ENCODE assay signal across 2 cellular contexts in genomic region chr10:110247833-110248232, GRCh38. TPM values are rescaled to one million over a fixed set of nuclear protein-coding genes. Genes with fewer than 3 reads are reported as not detected.
A peak's percentile ranks its signal among the peaks of the same experiment; 100 is the strongest.
DNase-seq lines count a peak whose midpoint lies in the region; ATAC-seq, FAIRE-seq and TF ChIP-seq lines count a peak whose summit lies in the region.
"Not testable (repeated sequence)": the region's sequence is repeated elsewhere in the genome, so short reads cannot be mapped to it uniquely, and the experiment has no call there.

No MANE protein-coding gene starts in this region.

- not testable (repeated sequence) for H4K20me1 ChIP-seq in K562 (replicated peaks; ENCODE audit: control insufficient read depth, insufficient read depth, low read length)

- in situ Hi-C loops in K562 (cut with MboI): not testable (repeated sequence)

- H2AFZ ChIP-seq in K562 (ENCODE audit: low read depth, low read length): not testable (repeated sequence)

- H3K36me3 ChIP-seq in HEK293 (ENCODE audit: control insufficient read depth in 2 of 2, insufficient read depth in 1 of 2, low read length in 2 of 2) (peaks cover 4 to 10% of the 10 kb centered on the region in 2 experiments; a peak in 2 of 3 replicates), K562 (ENCODE audit: control insufficient read depth, insufficient read depth, low read length) (peaks cover 14% of the 10 kb centered on the region; the same call in 2 of the 3 replicates)

- FAIRE-seq in K562 (lab: Jason Lieb, UNC): not testable (repeated sequence)

- TF ChIP-seq RAD21 in K562 (CRISPR knock-in tag; conservative IDR thresholded peaks at IDR 0.05 in 1 of 2, IDR thresholded peaks at IDR 0.05 in 1 of 2): not testable (repeated sequence)

- not testable (repeated sequence) for H3K27ac ChIP-seq in HEK293 (ENCODE audit: extremely low read depth, low read depth, low read length); K562 (ENCODE audit: extremely low read depth, low read depth, low read length)

- H3K4me2 ChIP-seq in K562 (ENCODE audit: insufficient read depth, low read length): not testable (repeated sequence)

- not testable (repeated sequence) for H3K9me3 ChIP-seq in HEK293 (ENCODE audit: control insufficient read depth, insufficient read depth, low read depth, low read length); K562 (replicated peaks; ENCODE audit: control insufficient read depth, insufficient read depth, low read depth, low read length)

- intact Hi-C loops in K562 (cut with micrococcal nuclease): not testable (repeated sequence)

- not testable (repeated sequence) for H3K9ac ChIP-seq in K562 (ENCODE audit: insufficient read depth in 1 of 2, low read depth in 2 of 2, low read length in 2 of 2)

- H3K4me1 ChIP-seq in HEK293 (ENCODE audit: control insufficient read depth, insufficient read depth, low read length): peaks cover 12% of the 10 kb centered on the region; the same call in 1 of the 2 replicates
- H3K4me1 ChIP-seq in K562 (replicated peaks in 1 of 2; ENCODE audit: control insufficient read depth in 2 of 2, insufficient read depth in 2 of 2, low read length in 2 of 2): not testable (repeated sequence)

- H3K27me3 ChIP-seq in K562 (ENCODE audit: control insufficient read depth in 2 of 2, insufficient read depth in 2 of 2, low read length in 2 of 2): not testable (repeated sequence)

- TF ChIP-seq EP300 in K562 (IDR thresholded peaks at IDR 0.05; ENCODE audit: low read length): not testable (repeated sequence)

- DNase-seq in K562 (ENCODE audit: extremely low read depth in 1 of 4, low spot score in 3 of 4): not testable (repeated sequence)

- H3K79me2 ChIP-seq in K562 (ENCODE audit: control insufficient read depth, insufficient read depth, low read length): peaks cover 16% of the 10 kb centered on the region; the same call in 2 of the 3 replicates

- POLR2A ChIA-PET in HEK293 (lab: Yijun Ruan, JAX); K562 (lab: Yijun Ruan, JAX): not testable (repeated sequence)

- not testable (repeated sequence) for H3K9me1 ChIP-seq in K562 (ENCODE audit: control insufficient read depth, insufficient read depth, low read length)

- not testable (repeated sequence) for ATAC-seq in K562

- TF ChIP-seq CTCF in HEK293 (tag by site-specific recombination; IDR thresholded peaks at IDR 0.05); K562 (IDR thresholded peaks at IDR 0.05 in 2 of 3, conservative IDR thresholded peaks at IDR 0.05 in 1 of 3; ENCODE audit: insufficient read depth in 2 of 3, low read depth in 1 of 3, low read length in 3 of 3): not testable (repeated sequence)

- WGBS in K562 (ENCODE audit: insufficient coverage, low coverage, missing lambda C conversion rate): 100% methylated on average over 3 of the region's 5 CpGs

- H3K4me3 ChIP-seq in HEK293 (ENCODE audit: low read depth, low read length); K562: not testable (repeated sequence)

- TF ChIP-seq POLR2A in K562 (conservative IDR thresholded peaks at IDR 0.05): not testable (repeated sequence)

- CTCF ChIA-PET in HEK293 (lab: Yijun Ruan, JAX); K562 (lab: Yijun Ruan, JAX; ENCODE audit: low intra/inter-chr PET ratio): not testable (repeated sequence)

- not testable (repeated sequence) for BruUV-seq in K562 (replicated peaks; lab: Mats Ljungman, UMichigan)

TF ChIP-seq in HEK293, 187 proteins besides CTCF, POLR2A, EP300 and RAD21:
- TF ChIP-seq ZNF146 (tag by site-specific recombination; IDR thresholded peaks at IDR 0.05): peak; percentile 95
- peak; percentile 69; the same call in 1 of the 2 replicates for TF ChIP-seq ZNF580 (tag by site-specific recombination; IDR thresholded peaks at IDR 0.05)

TF ChIP-seq in K562, 482 proteins besides CTCF, POLR2A, EP300 and RAD21:
- TF ChIP-seq NFIC (IDR thresholded peaks at IDR 0.05) (0 out of 2 replicates have a peak, but pooled peaks have one; percentile 14), ZNF146 (CRISPR knock-in tag; IDR thresholded peaks at IDR 0.05; ENCODE audit: unreplicated experiment) (peak; percentile 32)
TF ChIP-seq in K562: peak in this region for 2; not testable (repeated sequence) for 480.

RNA-seq across cellular contexts. Expression of gene MXI1, which starts 40.4 kb away (rescaled TPM):
- total RNA-seq in K562 (2011; cell fraction: chromatin; rRNA removed; ENCODE audit: low replicate concordance): 6.0 and 16.1 TPM in 2 replicates
- 4.0 and 5.7 TPM in 2 replicates for total RNA-seq in K562 (2011; cell fraction: nucleolus; rRNA removed)
- total RNA-seq in K562 (2011; cell fraction: nucleoplasm; rRNA removed): 9.7 and 17.9 TPM in 2 replicates
- total RNA-seq in K562 (2014; rRNA removed) (14.3 and 18.2 TPM in 2 replicates), K562 (2014; rRNA removed; fragmentation: Illumina TruSeq; extraction: Trizol) (14.8 and 21.2 TPM in 2 replicates), K562 (2015; rRNA removed; fragmentation: Illumina TruSeq; extraction: Trizol) (8.0 and 9.1 TPM in 2 replicates), K562 (2021) (16.4 and 17.8 TPM in 2 replicates)
- polyA plus RNA-seq in K562 (2011; rRNA removed) (23.7 and 24.4 TPM in 2 replicates), K562 (2014; fragmentation: Illumina TruSeq; extraction: Trizol) (13.7 and 17.6 TPM in 2 replicates), K562 (2014; fragmentation: Nextera tagmentation; extraction: Ambion mirVana) (10 to 100 TPM; 11.4 to 15.8 TPM), K562 (2014; rRNA removed) (12.9 and 13.4 TPM in 2 replicates)
- polyA plus RNA-seq in K562 (2011; cell fraction: cytosol; rRNA removed): 10.5 and 13.2 TPM in 2 replicates
- polyA plus RNA-seq in K562 (2011; cell fraction: nucleus; rRNA removed): 18.3 and 28.9 TPM in 2 replicates
- polyA plus RNA-seq in K562 (2012): 12.3 and 13.1 TPM in 2 replicates
- 27.0 and 27.3 TPM in 2 replicates for polyA minus RNA-seq in K562 (2011; rRNA and poly(A)+ RNA removed)
- 17.8 and 21.1 TPM in 2 replicates for polyA minus RNA-seq in K562 (2011; cell fraction: cytosol; rRNA and poly(A)+ RNA removed)
- polyA minus RNA-seq in K562 (2011; cell fraction: nucleus; rRNA and poly(A)+ RNA removed): 5.9 and 12.3 TPM in 2 replicates

RNA-seq across cellular contexts. Expression of gene SMNDC1, which starts 56.9 kb away (rescaled TPM):
- total RNA-seq in K562 (2011; cell fraction: chromatin; rRNA removed; ENCODE audit: low replicate concordance): 9.7 and 38.1 TPM in 2 replicates
- total RNA-seq in K562 (2011; cell fraction: nucleolus; rRNA removed): 5.0 and 6.8 TPM in 2 replicates
- total RNA-seq in K562 (2011; cell fraction: nucleoplasm; rRNA removed): 15.5 and 22.4 TPM in 2 replicates
- total RNA-seq in K562 (2014; rRNA removed): 3.6 and 6.8 TPM in 2 replicates
- total RNA-seq in K562 (2014; rRNA removed; fragmentation: Illumina TruSeq; extraction: Trizol): 12.3 and 13.9 TPM in 2 replicates
- total RNA-seq in K562 (2015; rRNA removed; fragmentation: Illumina TruSeq; extraction: Trizol): 11.7 and 11.9 TPM in 2 replicates
- 28.1 and 35.8 TPM in 2 replicates for total RNA-seq in K562 (2021)
- 10.9 and 15.7 TPM in 2 replicates for polyA plus RNA-seq in K562 (2011; rRNA removed)
- polyA plus RNA-seq in K562 (2011; cell fraction: cytosol; rRNA removed): 2.4 and 4.8 TPM in 2 replicates
- polyA plus RNA-seq in K562 (2011; cell fraction: nucleus; rRNA removed): 5.4 and 8.3 TPM in 2 replicates
- polyA plus RNA-seq in K562 (2012): 15.3 and 17.9 TPM in 2 replicates
- 24.1 and 30.1 TPM in 2 replicates for polyA plus RNA-seq in K562 (2014; fragmentation: Illumina TruSeq; extraction: Trizol)
- polyA plus RNA-seq in K562 (2014; fragmentation: Nextera tagmentation; extraction: Ambion mirVana): 1 to 10 TPM; 9.2 to 9.9 TPM
- polyA plus RNA-seq in K562 (2014; rRNA removed): 17.4 and 19.5 TPM in 2 replicates
- 11.9 and 19.0 TPM in 2 replicates for polyA minus RNA-seq in K562 (2011; rRNA and poly(A)+ RNA removed)
- polyA minus RNA-seq in K562 (2011; cell fraction: cytosol; rRNA and poly(A)+ RNA removed): 10.0 and 14.2 TPM in 2 replicates
- 13.2 and 30.7 TPM in 2 replicates for polyA minus RNA-seq in K562 (2011; cell fraction: nucleus; rRNA and poly(A)+ RNA removed)
